ENCODE assay signal across 8 cellular contexts in the genomic region with DNA sequence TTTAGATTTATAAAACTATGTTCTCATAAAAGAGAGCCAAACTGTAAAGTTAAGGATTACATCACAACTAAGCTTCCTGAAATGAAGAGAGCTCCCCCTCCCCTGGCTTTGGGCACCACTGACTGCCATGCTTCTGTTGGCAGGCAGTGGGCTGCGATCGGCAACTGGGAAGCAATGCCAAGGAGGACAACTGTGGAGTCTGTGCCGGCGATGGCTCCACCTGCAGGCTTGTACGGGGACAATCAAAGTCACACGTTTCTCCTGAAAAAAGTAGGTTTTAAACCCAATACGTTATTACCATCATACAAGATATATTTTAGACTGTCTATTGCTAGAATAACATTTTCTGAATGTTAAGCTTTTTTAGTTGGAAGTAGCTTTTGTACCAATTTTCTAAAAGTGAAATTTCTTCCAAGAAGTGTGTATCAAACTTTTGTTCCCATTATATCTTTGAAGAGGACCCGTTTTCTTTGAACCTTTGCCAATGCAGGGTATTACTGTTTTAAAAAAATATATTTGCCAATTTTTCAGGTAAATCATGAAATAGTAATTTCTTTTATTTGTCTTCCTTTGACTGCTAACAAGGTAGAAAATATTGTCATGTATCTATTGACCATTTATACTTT.
DNase-seq lines count a peak whose midpoint lies in the region; ATAC-seq lines count a peak whose summit lies in the region.

No MANE protein-coding gene starts in this region.

- no peak for ATAC-seq in HG02588 (IDR thresholded peaks at IDR 0.05; ENCODE audit: unreplicated experiment)
- no peak for ATAC-seq in HG03139 (IDR thresholded peaks at IDR 0.05; ENCODE audit: unreplicated experiment)
- no peak for ATAC-seq in HG03175 (IDR thresholded peaks at IDR 0.05; ENCODE audit: unreplicated experiment)

- DNase-seq in NCI-H82 (lab: John Stamatoyannopoulos, UW) (peak; percentile 35), NCI-H82 treated with DMSO at 0.1 percent for 48 hours (lab: John Stamatoyannopoulos, UW; ENCODE audit: unreplicated experiment) (no peak), NCI-H1048 (lab: John Stamatoyannopoulos, UW) (peak; percentile 19), ecto neural progenitor cell (ENCODE audit: low spot score) (peak; percentile 57), nucleus accumbens (lab: John Stamatoyannopoulos, UW) (peak in 41 of 56 donors; percentile 0 to 69 (median 12))
